In the genomic region with DNA sequence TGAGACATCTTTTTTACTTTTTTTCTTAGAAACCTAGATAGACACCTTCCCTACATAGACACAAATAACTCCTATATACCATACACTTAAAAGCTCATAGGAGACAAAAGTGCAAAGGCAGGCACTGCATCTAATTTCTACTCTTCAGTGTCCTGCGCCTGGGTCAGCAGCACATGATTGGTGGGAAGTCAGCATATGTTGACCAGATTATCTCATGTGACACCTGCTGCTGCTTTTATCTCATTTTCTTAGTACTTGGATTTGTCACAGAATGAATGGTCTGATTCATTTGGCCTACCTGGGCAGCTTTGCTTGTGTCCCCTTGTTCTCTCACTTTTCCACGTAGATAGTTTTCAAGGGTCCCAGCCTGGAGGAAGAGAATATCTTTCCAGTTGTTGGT, we compare ENCODE assay signal across 21 cellular contexts. TPM values are rescaled to one million over a fixed set of nuclear protein-coding genes. Genes with fewer than 3 reads are reported as not detected.
A peak's percentile ranks its signal among the peaks of the same experiment; 100 is the strongest.
DNase-seq lines count a peak whose midpoint lies in the region; ATAC-seq, FAIRE-seq and TF ChIP-seq lines count a peak whose summit lies in the region.
"Had no signal": no experiment of that assay in that cellular context is flagged by ENCODE, and none has a peak within 500 bp of the region (broad histone marks: within the 10 kb centered on the region; RNA-seq: fewer than 3 reads in every experiment).

No MANE protein-coding gene starts in this region.

- no peak for TF ChIP-seq RAD21 in GM12878 (IDR thresholded peaks at IDR 0.05; ENCODE audit: insufficient read depth, low read depth, low read length)

- 59% methylated on average over 2 of the region's 2 CpGs for WGBS in GM12878 (ENCODE audit: insufficient coverage, insufficient replicate concordance, low lambda C conversion rate, missing lambda C conversion rate)
- WGBS in pancreas, 2 donors, result 39 to 46% methylated on average over 2 of the region's 2 CpGs

- SMC1A ChIA-PET in GM12878 (lab: Charles Lee; ENCODE audit: uncharacterized antibody, unreplicated experiment), result interaction anchor here (1.0 to 3.3 kb wide), 10 partner anchors 9 to 603 kb away, joined by 3 to 18 read pairs (median 6); no protein-coding TSS in a partner anchor

- TF ChIP-seq EP300 in GM12878 (IDR thresholded peaks at IDR 0.05; ENCODE audit: borderline replicate concordance in 1 of 2, control insufficient read depth in 1 of 2, low read depth in 2 of 2, low read length in 2 of 2), result no peak

- H3K4me1 ChIP-seq in GM12878 (ENCODE audit: control insufficient read depth, insufficient read depth, low read length) (no peaks in the 10 kb centered on the region), pancreas (peaks cover 4 to 23% (median 15%) of the 10 kb centered on the region in 3 donors), kidney (ENCODE audit: control insufficient read depth in 1 of 2, insufficient read depth in 1 of 2, low read depth in 1 of 2, low read length in 2 of 2) (no peaks in the 10 kb centered on the region)
- H3K4me1 ChIP-seq: BLaER1, HAP-1 had no signal

- CTCF ChIA-PET in GM12878 (lab: Yijun Ruan, JAX), result interaction anchor here (0.8 to 3.0 kb wide), 5 partner anchors 9 to 618 kb away, joined by 3 to 16 read pairs (median 3); no protein-coding TSS in a partner anchor

- in situ Hi-C loops in GM12878 (cut with MboI), result no loop called here

- no peaks in the 10 kb centered on the region for H4K20me1 ChIP-seq in GM12878 (ENCODE audit: control insufficient read depth, insufficient read depth)
- H4K20me1 ChIP-seq: BLaER1 had no signal

- no peaks in the 10 kb centered on the region for H3K79me2 ChIP-seq in GM12878 (ENCODE audit: control insufficient read depth, insufficient read depth, low read length)

- no TSS peak for BruUV-seq in GM12878 (replicated peaks; lab: Mats Ljungman, UMichigan)

- intact Hi-C loops in GM12878 (cut with micrococcal nuclease; ENCODE audit: unreplicated experiment) (no loop called here), pancreas (cut with DNase I) (no loop called here), kidney (cut with DNase I) (no loop called here)

- H3K36me3 ChIP-seq in GM12878 (ENCODE audit: control insufficient read depth in 2 of 2, insufficient read depth in 2 of 2, low read length in 1 of 2) (no peaks in the 10 kb centered on the region), pancreas (no peaks in the 10 kb centered on the region), kidney (ENCODE audit: control insufficient read depth in 1 of 2, insufficient read depth in 2 of 2, low read length in 2 of 2) (no peaks in the 10 kb centered on the region)
- H3K36me3 ChIP-seq: BLaER1, HAP-1 had no signal

- TF ChIP-seq CTCF in GM12878 (IDR thresholded peaks at IDR 0.05 in 2 of 3, conservative IDR thresholded peaks at IDR 0.05 in 1 of 3; ENCODE audit: control insufficient read depth in 2 of 3, extremely low read depth in 1 of 3, insufficient read depth in 1 of 3, low read depth in 3 of 3, low read length in 3 of 3), result no peak
- no peak for TF ChIP-seq CTCF in pancreas (IDR thresholded peaks at IDR 0.05)
- no peak for TF ChIP-seq CTCF in kidney (IDR thresholded peaks at IDR 0.05; ENCODE audit: borderline replicate concordance, extremely low read depth, insufficient read depth)

- DNase-seq in NCI-H510A treated with DMSO at 0.1 percent for 48 hours (lab: John Stamatoyannopoulos, UW) (peak; percentile 27), NCI-H510A (lab: John Stamatoyannopoulos, UW) (no peak), NCI-H524 treated with DMSO at 0.1 percent for 48 hours (lab: John Stamatoyannopoulos, UW) (peak; percentile 15), GM12878 (ENCODE audit: low read depth, low spot score) (no peak), pancreas (peak in 4 of 6 donors; percentile 25 to 53 (median 36)), NCI-H2227 (lab: John Stamatoyannopoulos, UW; ENCODE audit: unreplicated experiment) (no peak), kidney (no peak)
- DNase-seq: 8988T; CD4-positive, alpha-beta memory T cell; DMS153; DND-41; EL; GM23248 had no signal

- TF ChIP-seq POLR2A in GM12878 (IDR thresholded peaks at IDR 0.05; ENCODE audit: low read depth, low read length), result no peak

- no peak overlapping the region for H3K4me2 ChIP-seq in GM12878 (ENCODE audit: control insufficient read depth, insufficient read depth)
- H3K4me2 ChIP-seq: BLaER1 had no signal

- H2AFZ ChIP-seq in GM12878 (ENCODE audit: control insufficient read depth, low read depth, low read length), result no peak overlapping the region
- H2AFZ ChIP-seq: GM23248 had no signal

- FAIRE-seq in GM12878 (lab: Jason Lieb, UNC), result no peak
- FAIRE-seq in pancreas (lab: Jason Lieb, UNC), result no peak
- no peak for FAIRE-seq in kidney (lab: Jason Lieb, UNC)
- FAIRE-seq: GM12891, GM18507 had no signal

- H3K9ac ChIP-seq in GM12878 (ENCODE audit: control insufficient read depth, insufficient read depth, low read length), result no peak overlapping the region
- no peak overlapping the region for H3K9ac ChIP-seq in kidney (ENCODE audit: low read length in 2 of 2)
- H3K9ac ChIP-seq: BLaER1, GM23248 had no signal

- POLR2A ChIA-PET in GM12878 (lab: Charles Lee), result interaction anchor here (1.1 kb wide), 2 partner anchors 17 to 25 kb away, joined by 3 to 6 read pairs; no protein-coding TSS in a partner anchor

- ATAC-seq in GM12878 (peak; percentile 34; the same call in 2 of the 3 replicates), pancreas (peak; percentile 81 to 91 (median 86)), HG03378 (IDR thresholded peaks at IDR 0.05; ENCODE audit: unreplicated experiment) (no peak)

- H3K27me3 ChIP-seq in GM12878 (replicated peaks in 1 of 2; ENCODE audit: control insufficient read depth in 2 of 2, insufficient read depth in 2 of 2, low read length in 1 of 2), result no peaks in the 10 kb centered on the region
- H3K27me3 ChIP-seq in pancreas, result no peaks in the 10 kb centered on the region
- H3K27me3 ChIP-seq: BLaER1 had no signal

- H3K9me3 ChIP-seq in GM12878 (replicated peaks; ENCODE audit: control insufficient read depth, insufficient read depth, low read length), result peaks cover 3% of the 10 kb centered on the region; the same call in 2 of the 3 replicates
- no peaks in the 10 kb centered on the region for H3K9me3 ChIP-seq in pancreas
- H3K9me3 ChIP-seq in kidney (ENCODE audit: control insufficient read depth in 1 of 2, low read length in 2 of 2), result peaks cover 0 to 3% of the 10 kb centered on the region in 2 donors
- H3K9me3 ChIP-seq: BLaER1, HAP-1 had no signal

- RAD21 ChIA-PET in GM12878 (lab: Charles Lee; ENCODE audit: unreplicated experiment), result interaction anchor here (0.7 to 1.6 kb wide), 6 partner anchors 15 to 87 kb away, joined by 3 to 9 read pairs (median 4); no protein-coding TSS in a partner anchor

- no peak overlapping the region for H3K4me3 ChIP-seq in GM12878
- H3K4me3 ChIP-seq in pancreas, result no peak overlapping the region
- no peak overlapping the region for H3K4me3 ChIP-seq in kidney (ENCODE audit: low read length in 2 of 2)
- H3K4me3 ChIP-seq: BLaER1, GM23248, HAP-1 had no signal

- H3K27ac ChIP-seq in GM12878 (ENCODE audit: control insufficient read depth, insufficient read depth) (no peak overlapping the region), pancreas (peak overlapping the region in 2 of 4 donors; percentile 5 to 33), kidney (ENCODE audit: low read depth in 2 of 2, low read length in 2 of 2) (no peak overlapping the region)
- H3K27ac ChIP-seq: BLaER1, GM23248, HL-60 had no signal

TF ChIP-seq in GM12878, 131 proteins besides CTCF, POLR2A, EP300 and RAD21:
- TF ChIP-seq NRF1 (conservative IDR thresholded peaks at IDR 0.05; ENCODE audit: low read depth, low read length) (no peak), NFXL1 (IDR thresholded peaks at IDR 0.05; ENCODE audit: borderline replicate concordance) (no peak), KLF5 (IDR thresholded peaks at IDR 0.05; ENCODE audit: partially characterized antibody) (no peak), NFIC (IDR thresholded peaks at IDR 0.05; ENCODE audit: low read depth, low read length) (no peak), MEF2A (IDR thresholded peaks at IDR 0.05; ENCODE audit: insufficient read depth, low read depth, low read length) (no peak), RB1 (IDR thresholded peaks at IDR 0.05; ENCODE audit: borderline replicate concordance) (no peak)
- TF ChIP-seq, protein P1, sequence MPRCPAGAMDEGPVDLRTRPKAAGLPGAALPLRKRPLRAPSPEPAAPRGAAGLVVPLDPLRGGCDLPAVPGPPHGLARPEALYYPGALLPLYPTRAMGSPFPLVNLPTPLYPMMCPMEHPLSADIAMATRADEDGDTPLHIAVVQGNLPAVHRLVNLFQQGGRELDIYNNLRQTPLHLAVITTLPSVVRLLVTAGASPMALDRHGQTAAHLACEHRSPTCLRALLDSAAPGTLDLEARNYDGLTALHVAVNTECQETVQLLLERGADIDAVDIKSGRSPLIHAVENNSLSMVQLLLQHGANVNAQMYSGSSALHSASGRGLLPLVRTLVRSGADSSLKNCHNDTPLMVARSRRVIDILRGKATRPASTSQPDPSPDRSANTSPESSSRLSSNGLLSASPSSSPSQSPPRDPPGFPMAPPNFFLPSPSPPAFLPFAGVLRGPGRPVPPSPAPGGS (IDR thresholded peaks at IDR 0.05; ENCODE audit: borderline replicate concordance, insufficient read depth, low read depth, low read length, poor library complexity, severe bottlenecking), result no peak

RNA-seq across cellular contexts. Expression of a gene that starts 24.9 kb away (rescaled TPM):
- 1.5 and 1.6 TPM in 2 replicates for total RNA-seq in GM12878 (2013; cell fraction: nucleolus; rRNA removed)
- total RNA-seq in GM12878 (2014; rRNA removed), result 1.4 and 2.2 TPM in 2 replicates
- 0.92 and 1.0 TPM in 2 replicates for total RNA-seq in GM12878 (2014; rRNA removed; fragmentation: Illumina TruSeq; extraction: Trizol)
- 1.4 and 1.5 TPM in 2 replicates for total RNA-seq in GM12878 (2021)
- polyA plus RNA-seq in GM12878 (2011; ENCODE audit: low read depth), result 0.26 TPM
- 0.53 and 0.81 TPM in 2 replicates for polyA plus RNA-seq in GM12878 (2011; rRNA removed)
- 0.76 and 1.0 TPM in 2 replicates for polyA plus RNA-seq in GM12878 (2011; cell fraction: cytosol; rRNA removed)
- polyA plus RNA-seq in GM12878 (2011; cell fraction: nucleus; rRNA removed), result 2.3 and 2.7 TPM in 2 replicates
- 0.30 and 0.73 TPM in 2 replicates for polyA plus RNA-seq in GM12878 (2012)
- polyA plus RNA-seq in GM12878 (2014; fragmentation: Illumina TruSeq; extraction: Trizol), result 1.1 and 1.3 TPM in 2 replicates
- 1 to 10 TPM in 1 of 2 experiments, under 1 TPM in 1; 0.88 to 1.2 TPM for polyA plus RNA-seq in GM12878 (2014; fragmentation: Nextera tagmentation; extraction: Ambion mirVana)
- polyA plus RNA-seq in GM12878 (2014; rRNA removed), result 0.53 and 1.1 TPM in 2 replicates
- under 1 TPM; 0.72 to 0.79 TPM for polyA plus RNA-seq in GM12878 (2016; fragmentation: Nextera tagmentation; extraction: Ambion mirVana)
- 0.98 and 3.6 TPM in 2 replicates for polyA minus RNA-seq in GM12878 (2011; rRNA and poly(A)+ RNA removed)
- 1.3 TPM in 1 of 2 replicates, not detected in the other for polyA minus RNA-seq in GM12878 (2011; cell fraction: cytosol; rRNA and poly(A)+ RNA removed)
- polyA minus RNA-seq in GM12878 (2011; cell fraction: nucleus; rRNA and poly(A)+ RNA removed), result 0.73 and 1.1 TPM in 2 replicates
- total RNA-seq in pancreas, result 10 to 100 TPM; 13.1 to 18.6 (median 16.8) TPM
- polyA plus RNA-seq in pancreas, result 1 to 10 TPM; 6.1 to 9.5 TPM
- 25.6 TPM for total RNA-seq in kidney
- 10.2 TPM for polyA plus RNA-seq in kidney (ENCODE audit: insufficient read depth, low read depth, low replicate concordance)
- total RNA-seq: A673; CD4-positive, alpha-beta memory T cell; G401 had no signal

Comparison
In these comparisons a context has a peak if more than half of its experiments do, and no peak if none do; other contexts are left out.
1. DNase-seq: peak in NCI-H510A treated with DMSO at 0.1 percent for 48 hours (single experiment), NCI-H524 treated with DMSO at 0.1 percent for 48 hours (single experiment) and pancreas (4 of 6); none in NCI-H510A (single experiment), GM12878 (single experiment), NCI-H2227 (single experiment) and kidney (single experiment).